ENCODE assay signal across 1 cellular context in genomic region chr20:32945710-32946221, GRCh38.
TF ChIP-seq lines count a peak whose summit lies in the region.

No MANE protein-coding gene starts in this region.

TF ChIP-seq in H1, 55 proteins besides CTCF, POLR2A, EP300 and RAD21:
- no peak for TF ChIP-seq JUND (IDR thresholded peaks at IDR 0.05; ENCODE audit: low read length)
- TF ChIP-seq SP1 (IDR thresholded peaks at IDR 0.05; ENCODE audit: low read depth, low read length), result no peak
- no peak for TF ChIP-seq RBBP5 (IDR thresholded peaks at IDR 0.05; ENCODE audit: borderline replicate concordance, low read depth, low read length)
- no peak for TF ChIP-seq CHD7 (IDR thresholded peaks at IDR 0.05; ENCODE audit: insufficient replicate concordance, low read length)
- no peak for TF ChIP-seq ATF3 (IDR thresholded peaks at IDR 0.05; ENCODE audit: insufficient read depth, low read depth, low read length)
- TF ChIP-seq POU5F1 (IDR thresholded peaks at IDR 0.05; ENCODE audit: low read depth, low read length), result no peak
- TF ChIP-seq SAP30 (IDR thresholded peaks at IDR 0.05; ENCODE audit: insufficient read depth, insufficient replicate concordance, low read length), result no peak
- no peak for TF ChIP-seq USF2 (IDR thresholded peaks at IDR 0.05; ENCODE audit: low read length)
- TF ChIP-seq CHD1 (IDR thresholded peaks at IDR 0.05; ENCODE audit: low read depth, low read length), result no peak
- no peak for TF ChIP-seq FOSL1 (IDR thresholded peaks at IDR 0.05; ENCODE audit: insufficient read depth, low read depth, low read length)
- no peak for TF ChIP-seq SIN3A (conservative IDR thresholded peaks at IDR 0.05 in 1 of 2, IDR thresholded peaks at IDR 0.05 in 1 of 2; ENCODE audit: low read depth in 1 of 2, low read length in 2 of 2)
- TF ChIP-seq YY1 (IDR thresholded peaks at IDR 0.05; ENCODE audit: low read depth, low read length), result no peak
- no peak for TF ChIP-seq GTF2F1 (IDR thresholded peaks at IDR 0.05; ENCODE audit: borderline replicate concordance, low read depth, low read length)
- TF ChIP-seq KDM4A (IDR thresholded peaks at IDR 0.05; ENCODE audit: low read depth, low read length, severe bottlenecking), result no peak
- TF ChIP-seq SIRT6 (IDR thresholded peaks at IDR 0.05; ENCODE audit: low read length), result no peak
- no peak for TF ChIP-seq RXRA (IDR thresholded peaks at IDR 0.05; ENCODE audit: insufficient read depth, low read depth, low read length)
TF ChIP-seq in H1: peak in this region for 0.
